ENCODE assay signal across 1 cellular context in the genomic region with DNA sequence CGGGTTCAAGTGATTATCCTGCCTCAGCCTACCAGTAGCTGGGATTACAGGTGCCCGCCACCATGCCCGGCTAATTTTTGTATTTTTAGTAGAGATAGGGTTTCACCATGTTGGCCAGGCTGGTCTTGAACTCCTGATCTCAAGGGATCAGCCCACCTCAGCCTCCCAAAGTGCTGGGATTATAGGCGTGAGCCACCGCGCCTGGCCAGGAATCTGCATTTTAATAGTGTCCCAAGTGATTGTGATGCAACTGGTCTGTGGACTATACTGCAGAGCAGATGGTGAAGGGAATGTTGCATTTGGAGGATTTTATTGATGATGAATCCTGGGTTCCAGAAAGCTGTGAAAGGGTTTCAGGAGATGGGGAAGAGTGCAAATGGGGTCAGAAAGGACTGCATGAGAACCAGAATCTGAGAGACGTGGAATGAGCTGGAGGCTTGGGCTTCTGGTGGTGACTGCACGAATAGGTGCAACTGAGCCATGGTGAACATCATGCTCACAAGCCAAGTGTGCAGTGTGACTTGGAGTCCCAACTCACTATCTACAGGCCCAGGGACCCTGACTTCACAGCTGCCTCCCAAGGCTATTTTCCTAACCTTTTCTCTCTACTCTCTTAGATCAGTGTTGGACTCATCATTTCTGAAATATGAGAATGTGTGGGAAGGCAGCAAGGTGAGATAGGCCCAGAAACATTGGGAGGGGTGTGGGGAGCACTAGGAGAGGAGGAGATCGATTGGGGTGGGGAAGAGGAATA.
TF ChIP-seq lines count a peak whose summit lies in the region.

No MANE protein-coding gene starts in this region.

TF ChIP-seq in endothelial cell of umbilical vein, 7 proteins besides CTCF, POLR2A, EP300 and RAD21:
- TF ChIP-seq GATA2 (IDR thresholded peaks at IDR 0.05; ENCODE audit: insufficient read depth, insufficient read length, low read depth, low read length) (no peak), POLR2AphosphoS5 (IDR thresholded peaks at IDR 0.05; ENCODE audit: insufficient read depth, low read depth, low read length) (no peak), MAX (IDR thresholded peaks at IDR 0.05; ENCODE audit: insufficient read depth, insufficient read length) (no peak), FOS (IDR thresholded peaks at IDR 0.05; ENCODE audit: borderline replicate concordance, insufficient read depth, low read length) (no peak)
